In genomic region chr22:31917227-31917921, GRCh38 we compare ENCODE assay signal across 8 cellular contexts. TPM values are rescaled to one million over a fixed set of nuclear protein-coding genes. Genes with fewer than 3 reads are reported as not detected.
DNase-seq lines count a peak whose midpoint lies in the region; ATAC-seq and TF ChIP-seq lines count a peak whose summit lies in the region.
"Had no signal": no experiment of that assay in that cellular context is flagged by ENCODE, and none has a peak within 500 bp of the region (broad histone marks: within the 10 kb centered on the region; RNA-seq: fewer than 3 reads in every experiment).

No MANE protein-coding gene starts in this region.

- H3K27me3 Mint-ChIP-seq in osteocyte (ENCODE audit: unreplicated experiment), result no peaks in the 10 kb centered on the region

- peak overlapping the region; percentile 82 for H2BK5ac ChIP-seq in neuronal stem cell (ENCODE audit: low read length)

- no peak overlapping the region for H3K14ac ChIP-seq in neuronal stem cell (ENCODE audit: low read length)

- no peaks in the 10 kb centered on the region for H3K36me3 ChIP-seq in HEK293 (ENCODE audit: control insufficient read depth in 2 of 2, insufficient read depth in 1 of 2, low read length in 2 of 2)
- H3K36me3 ChIP-seq in neuronal stem cell (replicated peaks in 1 of 2; ENCODE audit: control insufficient read depth in 2 of 2, insufficient read depth in 2 of 2, low read length in 2 of 2), result no peaks in the 10 kb centered on the region
- H3K36me3 ChIP-seq in osteoblast (ENCODE audit: insufficient read depth, low read length), result no peaks in the 10 kb centered on the region

- H3K9me3 Mint-ChIP-seq in osteocyte (ENCODE audit: unreplicated experiment), result no peaks in the 10 kb centered on the region

- H3K27ac Mint-ChIP-seq in osteocyte (ENCODE audit: unreplicated experiment), result no peak overlapping the region

- H3K9me3 ChIP-seq in HEK293 (ENCODE audit: control insufficient read depth, insufficient read depth, low read depth, low read length) (no peaks in the 10 kb centered on the region), neuronal stem cell (replicated peaks in 1 of 2; ENCODE audit: control insufficient read depth in 2 of 2, insufficient read depth in 1 of 2, low read depth in 1 of 2, low read length in 2 of 2) (no peaks in the 10 kb centered on the region), osteoblast (ENCODE audit: low read depth, low read length) (no peaks in the 10 kb centered on the region)

- H3K4me2 ChIP-seq in neuronal stem cell (ENCODE audit: insufficient read depth, low read length, poor library complexity, severe bottlenecking), result no peak overlapping the region
- no peak overlapping the region for H3K4me2 ChIP-seq in osteoblast (ENCODE audit: insufficient read depth, low read length)

- no peaks in the 10 kb centered on the region for H3K36me3 Mint-ChIP-seq in osteocyte (ENCODE audit: unreplicated experiment)

- DNase-seq in UCSD-AML1 (lab: John Stamatoyannopoulos, UW; ENCODE audit: unreplicated experiment) (peak; percentile 41), neuronal stem cell (ENCODE audit: low spot score) (no peak), NCI-H446 treated with DMSO at 0.1 percent for 48 hours (lab: John Stamatoyannopoulos, UW) (no peak), osteocyte (ENCODE audit: extremely low spot score, unreplicated experiment) (no peak), osteoblast (ENCODE audit: insufficient read length, low spot score, missing footprints) (no peak)
- DNase-seq: activated effector memory CD4-positive, alpha-beta T cell treated with Interleukin-2 at 50 U/mL for 16 hours had no signal

- no peak overlapping the region for H4K91ac ChIP-seq in neuronal stem cell (ENCODE audit: low read depth, low read length, poor library complexity)

- peak overlapping the region; percentile 61 for H2BK120ac ChIP-seq in neuronal stem cell (ENCODE audit: low read depth, low read length)

- WGBS in neuronal stem cell (ENCODE audit: extremely low coverage in 2 of 2, insufficient read length in 2 of 2, insufficient replicate concordance in 1 of 2), 2 donors, result no CpG with 5 or more reads among the region's 17 CpGs

- peak overlapping the region; percentile 71 for H2BK15ac ChIP-seq in neuronal stem cell (ENCODE audit: low read length)

- H3K27ac ChIP-seq in HEK293 (ENCODE audit: extremely low read depth, low read depth, low read length) (no peak overlapping the region), neuronal stem cell (replicated peaks; ENCODE audit: low read length) (no peak overlapping the region), osteoblast (ENCODE audit: low read depth, low read length) (no peak overlapping the region)

- CTCF ChIA-PET in HEK293 (lab: Yijun Ruan, JAX), result interaction anchor here (0.6 to 1.0 kb wide), 3 partner anchors 45 to 164 kb away, joined by 3 to 5 read pairs (median 4); no protein-coding TSS in a partner anchor

- no peak overlapping the region for H2AFZ ChIP-seq in neuronal stem cell (ENCODE audit: low read length)
- no peak overlapping the region for H2AFZ ChIP-seq in osteoblast (ENCODE audit: low read length)

- H3K79me1 ChIP-seq in neuronal stem cell (ENCODE audit: low read depth, low read length), result no peaks in the 10 kb centered on the region

- ATAC-seq in GM18868 (IDR thresholded peaks at IDR 0.05; ENCODE audit: unreplicated experiment), result peak; percentile 60

- peak overlapping the region; percentile 10 for H3K23ac ChIP-seq in neuronal stem cell (ENCODE audit: low read depth, low read length, poor library complexity)

- POLR2A ChIA-PET in HEK293 (lab: Yijun Ruan, JAX), result no interaction called here

- H3K4me1 ChIP-seq in HEK293 (ENCODE audit: control insufficient read depth, insufficient read depth, low read length), result no peaks in the 10 kb centered on the region
- H3K4me1 ChIP-seq in neuronal stem cell (ENCODE audit: control insufficient read depth in 2 of 2, insufficient read depth in 1 of 2, low read depth in 1 of 2, low read length in 2 of 2), result peaks cover 0 to 9% of the 10 kb centered on the region in 2 donors
- H3K4me1 ChIP-seq in osteoblast (ENCODE audit: insufficient read depth, low read length), result peaks cover 3% of the 10 kb centered on the region

- TF ChIP-seq CTCF in HEK293 (tag by site-specific recombination; IDR thresholded peaks at IDR 0.05), result no peak
- no peak for TF ChIP-seq CTCF in osteocyte (IDR thresholded peaks at IDR 0.05)
- no peak for TF ChIP-seq CTCF in osteoblast (IDR thresholded peaks at IDR 0.05; ENCODE audit: extremely low read depth, low read depth, low read length)

- H3K4me1 Mint-ChIP-seq in osteocyte (ENCODE audit: unreplicated experiment), result no peaks in the 10 kb centered on the region

- H4K8ac ChIP-seq in neuronal stem cell (ENCODE audit: low read depth, low read length), result peak overlapping the region; percentile 43

- H4K20me1 ChIP-seq in osteoblast (ENCODE audit: insufficient read depth, low read length), result no peaks in the 10 kb centered on the region

- H3K4me3 ChIP-seq in HEK293 (ENCODE audit: low read depth, low read length) (no peak overlapping the region), neuronal stem cell (ENCODE audit: low read length in 2 of 2) (no peak overlapping the region), osteoblast (ENCODE audit: insufficient read depth, low read length) (no peak overlapping the region)

- H3K4ac ChIP-seq in neuronal stem cell (ENCODE audit: low read length), result no peak overlapping the region

- no peak overlapping the region for H3K4me3 Mint-ChIP-seq in osteocyte (ENCODE audit: unreplicated experiment)

- no peaks in the 10 kb centered on the region for H3K79me2 ChIP-seq in osteoblast (ENCODE audit: insufficient read depth, low read length)

- no peaks in the 10 kb centered on the region for H3K27me3 ChIP-seq in neuronal stem cell (ENCODE audit: control insufficient read depth in 3 of 3, insufficient read depth in 3 of 3, low read depth in 1 of 3, low read length in 3 of 3)
- H3K27me3 ChIP-seq in osteoblast (ENCODE audit: insufficient read depth, low read length), result peaks cover 3% of the 10 kb centered on the region

- H3K18ac ChIP-seq in neuronal stem cell (ENCODE audit: low read length), result peak overlapping the region; percentile 83

- peak overlapping the region; percentile 56 for H2AK5ac ChIP-seq in neuronal stem cell (ENCODE audit: low read depth, low read length)

- peak overlapping the region; percentile 22 for H2BK12ac ChIP-seq in neuronal stem cell (ENCODE audit: low read length)

- H3K9ac ChIP-seq in neuronal stem cell (ENCODE audit: low read depth, low read length, poor library complexity), result no peak overlapping the region

TF ChIP-seq in HEK293, 187 proteins besides CTCF, POLR2A, EP300 and RAD21:
- TF ChIP-seq KLF9 (tag by site-specific recombination; IDR thresholded peaks at IDR 0.05; ENCODE audit: low read depth) (no peak), ZNF2 (tag by site-specific recombination; IDR thresholded peaks at IDR 0.05) (no peak), ZNF555 (tag by site-specific recombination; conservative IDR thresholded peaks at IDR 0.05) (no peak), ZNF704 (tag by site-specific recombination; IDR thresholded peaks at IDR 0.05) (no peak), ZNF48 (tag by site-specific recombination; IDR thresholded peaks at IDR 0.05) (no peak), EGR2 (tag by site-specific recombination; IDR thresholded peaks at IDR 0.05; ENCODE audit: low read depth) (no peak), ZNF548 (tag by site-specific recombination; IDR thresholded peaks at IDR 0.05) (no peak), ZIC2 (tag by site-specific recombination; IDR thresholded peaks at IDR 0.05) (peak; percentile 57)

RNA-seq across cellular contexts. Expression of gene YWHAH, which starts 27.0 kb away (rescaled TPM):
- 100.0 TPM for polyA plus RNA-seq in neuronal stem cell (2013, experiment 1 of 2)
- polyA plus RNA-seq in neuronal stem cell (2013, experiment 2 of 2), result 101 TPM
- total RNA-seq in osteocyte (150 and 152 TPM in 2 replicates), osteoblast (146 and 151 TPM in 2 replicates)
